Comparison of ENCODE assay signal across 8 cellular contexts in genomic region chr7:107563761-107564552, GRCh38. TPM values are rescaled to one million over a fixed set of nuclear protein-coding genes. Genes with fewer than 3 reads are reported as not detected.
DNase-seq lines count a peak whose midpoint lies in the region; ATAC-seq, FAIRE-seq and TF ChIP-seq lines count a peak whose summit lies in the region.

COG5 (minus strand) TSS chr7:107563920; CDS start chr7:107563896, 24 bp downstream.
DUS4L (plus strand) TSS chr7:107563971; CDS start chr7:107567071, 3,100 bp downstream.

- TF ChIP-seq CTCF in D721Med (IDR thresholded peaks at IDR 0.05; ENCODE audit: insufficient read depth, missing control alignments) (no peak), OCI-LY7 (conservative IDR thresholded peaks at IDR 0.05; ENCODE audit: low read length) (no peak)

- H3K4me1 ChIP-seq in OCI-LY7 (ENCODE audit: insufficient read depth, low read length, poor library complexity, severe bottlenecking) = peaks cover 50% of the 10 kb centered on the region
- peaks cover 10 to 30% of the 10 kb centered on the region in 2 donors for H3K4me1 ChIP-seq in mucosa of rectum (ENCODE audit: control insufficient read depth in 2 of 2, insufficient read depth in 2 of 2, low read length in 2 of 2)

- ATAC-seq in GM21381 (IDR thresholded peaks at IDR 0.05; ENCODE audit: unreplicated experiment) = peak; percentile 97

- BruUV-seq in OCI-LY7 (replicated peaks; lab: Mats Ljungman, UMichigan) = no TSS peak

- H3K4me2 ChIP-seq in OCI-LY7 (ENCODE audit: low read length) = peak within 1 kb of the TSS; percentile 86

- peaks cover 7% of the 10 kb centered on the region; the same call in 1 of the 2 replicates for H4K20me1 ChIP-seq in OCI-LY7 (ENCODE audit: insufficient read depth, low read length)

- intact Hi-C loops in OCI-LY7 (cut with micrococcal nuclease; ENCODE audit: unreplicated experiment) = loop anchor here (1.0 to 5.0 kb wide), 3 partner anchors 16 to 697 kb away; partner anchors contain the start of genes BCAP29, CBLL1 and PIK3CG

- H3K36me3 ChIP-seq in OCI-LY7 (ENCODE audit: insufficient read depth, low read length) (peaks cover 23% of the 10 kb centered on the region), mucosa of rectum (ENCODE audit: control insufficient read depth in 2 of 2, insufficient read depth in 2 of 2, low read length in 2 of 2) (no peaks in the 10 kb centered on the region)

- H3K79me2 ChIP-seq in OCI-LY7 (ENCODE audit: insufficient read depth, low read depth, low read length) = peaks cover 57% of the 10 kb centered on the region

- CTCF ChIA-PET in OCI-LY7 (lab: Charles Lee; ENCODE audit: unreplicated experiment) = interaction anchor here (0.6 to 0.9 kb wide), 3 partner anchors 50 to 180 kb away, joined by 3 read pairs; no protein-coding TSS in a partner anchor

- H3K9me2 ChIP-seq in OCI-LY7 (ENCODE audit: insufficient read depth, low read length) = no peaks in the 10 kb centered on the region

- peak within 1 kb of the TSS; percentile 85 for H2AFZ ChIP-seq in OCI-LY7 (ENCODE audit: low read length)

- FAIRE-seq in D721Med (lab: Jason Lieb, UNC) = no peak
- FAIRE-seq in HTR-8/SVneo (lab: Jason Lieb, UNC) = peak; percentile 20

- H3K4me3 ChIP-seq in OCI-LY7 (ENCODE audit: low read depth, low read length, poor library complexity, severe bottlenecking) (peak within 1 kb of the TSS; percentile 81), mucosa of rectum (ENCODE audit: low read length in 2 of 2) (peak within 1 kb of the TSS; percentile 94 to 99)

- POLR2A ChIA-PET in OCI-LY7 (lab: Charles Lee) = interaction anchor here (0.5 to 3.4 kb wide), 15 partner anchors 12 to 1297 kb away, joined by 3 to 25 read pairs (median 4); partner anchors contain the start of gene CBLL1

- no peaks in the 10 kb centered on the region for H3K9me3 ChIP-seq in OCI-LY7 (ENCODE audit: low read length)
- no peaks in the 10 kb centered on the region for H3K9me3 ChIP-seq in mucosa of rectum (ENCODE audit: control insufficient read depth in 2 of 2, low read length in 2 of 2)

- no peaks in the 10 kb centered on the region for H3K27me3 ChIP-seq in mucosa of rectum (ENCODE audit: control insufficient read depth in 2 of 2, insufficient read depth in 2 of 2, low read length in 2 of 2)

- DNase-seq in D721Med (ENCODE audit: insufficient read length, low spot score) (peak; percentile 55), HTR-8/SVneo (ENCODE audit: insufficient read length, low spot score) (peak; percentile 69), OCI-LY7 (ENCODE audit: low spot score) (peak; percentile 86), activated T-cell treated with anti-CD3 and anti-CD28 coated beads for 48 hours (ENCODE audit: low read depth) (peak; percentile 80), epithelial cell of prostate (ENCODE audit: low read depth, low spot score) (no peak)
- peak; percentile 90 for DNase-seq in stimulated activated CD8-positive, alpha-beta memory T cell treated with anti-CD3 and anti-CD28 coated beads, Interleukin-4, amount 100 ng/mL, for 48 hours

- H3K9ac ChIP-seq in mucosa of rectum (ENCODE audit: low read depth in 1 of 2, low read length in 2 of 2) = peak within 1 kb of the TSS; percentile 94

- H3K27ac ChIP-seq in OCI-LY7 (ENCODE audit: low read depth, low read length, poor library complexity, severe bottlenecking) (peak within 1 kb of the TSS; percentile 57), epithelial cell of prostate (peak within 1 kb of the TSS; percentile 95), mucosa of rectum (ENCODE audit: low read depth in 2 of 2, low read length in 2 of 2) (peak within 1 kb of the TSS; percentile 96 to 98)

RNA-seq across cellular contexts. Expression of gene COG5, which starts in this region (rescaled TPM):
- total RNA-seq in OCI-LY7 (2014; rRNA removed; shearing (Covaris generic)) = 59.0 and 60.2 TPM in 2 replicates
- total RNA-seq in OCI-LY7 (2022) = 40.1 and 40.9 TPM in 2 replicates

RNA-seq across cellular contexts. Expression of gene DUS4L, which starts in this region (rescaled TPM):
- 14.9 and 16.9 TPM in 2 replicates for total RNA-seq in OCI-LY7 (2014; rRNA removed; shearing (Covaris generic))
- total RNA-seq in OCI-LY7 (2022) = 23.0 and 26.9 TPM in 2 replicates
